ENCODE assay signal across 16 cellular contexts in genomic region chr6:106963544-106963943, GRCh38. TPM values are rescaled to one million over a fixed set of nuclear protein-coding genes. Genes with fewer than 3 reads are reported as not detected.
DNase-seq lines count a peak whose midpoint lies in the region; ATAC-seq and TF ChIP-seq lines count a peak whose summit lies in the region.
"Had no signal": no experiment of that assay in that cellular context is flagged by ENCODE, and none has a peak within 500 bp of the region (broad histone marks: within the 10 kb centered on the region; RNA-seq: fewer than 3 reads in every experiment).

No MANE protein-coding gene starts in this region.

- TF ChIP-seq POLR2A in tibial nerve (IDR thresholded peaks at IDR 0.05) (no peak), Peyer's patch (IDR thresholded peaks at IDR 0.05) (no peak)

- TF ChIP-seq CTCF in epithelial cell of proximal tubule (conservative IDR thresholded peaks at IDR 0.05; ENCODE audit: low read depth, low read length) (no peak), tibial nerve (IDR thresholded peaks at IDR 0.05) (no peak), Peyer's patch (IDR thresholded peaks at IDR 0.05) (no peak)

- H3K27ac ChIP-seq in tibial nerve = no peak overlapping the region
- no peak overlapping the region for H3K27ac ChIP-seq in Peyer's patch
- H3K27ac ChIP-seq: C4-2B had no signal

- 82 to 84% methylated on average over 4 of the region's 4 CpGs for WGBS in tibial nerve, 2 donors

- H3K4me3 ChIP-seq in epithelial cell of proximal tubule (ENCODE audit: low read depth, low read length) (no peak overlapping the region), tibial nerve (no peak overlapping the region), Peyer's patch (no peak overlapping the region)

- H3K9me3 ChIP-seq in tibial nerve (no peaks in the 10 kb centered on the region), Peyer's patch (no peaks in the 10 kb centered on the region)

- no peaks in the 10 kb centered on the region for H3K4me1 ChIP-seq in tibial nerve
- no peaks in the 10 kb centered on the region for H3K4me1 ChIP-seq in Peyer's patch

- no peaks in the 10 kb centered on the region for H3K36me3 ChIP-seq in tibial nerve
- no peaks in the 10 kb centered on the region for H3K36me3 ChIP-seq in Peyer's patch

- H3K27me3 ChIP-seq in tibial nerve = peaks cover 0 to 7% of the 10 kb centered on the region in 2 donors
- H3K27me3 ChIP-seq in Peyer's patch = no peaks in the 10 kb centered on the region

- ATAC-seq in HG03520 (IDR thresholded peaks at IDR 0.05; ENCODE audit: unreplicated experiment) (no peak), GM19324 (IDR thresholded peaks at IDR 0.05; ENCODE audit: low FRiP score, unreplicated experiment) (no peak)

- TF ChIP-seq EP300 in tibial nerve (IDR thresholded peaks at IDR 0.05) = no peak

- DNase-seq in NCI-H748 (lab: John Stamatoyannopoulos, UW; ENCODE audit: unreplicated experiment) (peak; percentile 30), NCI-H748 treated with DMSO at 0.1 percent for 48 hours (lab: John Stamatoyannopoulos, UW) (no peak), NCI-H2029 treated with DMSO at 0.1 percent for 48 hours (lab: John Stamatoyannopoulos, UW) (peak; percentile 95), epithelial cell of proximal tubule (ENCODE audit: low read depth) (peak; percentile 66), tibial nerve (ENCODE audit: low spot score in 2 of 2) (no peak), Peyer's patch (no peak)
- DNase-seq: DND-41, GDM1, IMR-90, NCI-H1436, NCI-H2081 treated with DMSO at 0.1 percent for 48 hours, NCI-H510A, Right ventricle myocardium superior had no signal

RNA-seq across cellular contexts. Expression of gene CD24, which starts 11.0 kb away (rescaled TPM):
- total RNA-seq in epithelial cell of proximal tubule (679 and 1,068 TPM in 2 replicates), tibial nerve (1 to 10 TPM in 2 of 4 donors, under 1 TPM in 1, not detected in 1; 0.66 to 5.9 (median 2.4) TPM), Peyer's patch (100 to 1,000 TPM in 1 of 4 donors, 10 to 100 TPM in 3; 38.9 to 119 (median 68.9) TPM)

Comparison
In these comparisons a context has a peak if more than half of its experiments do, and no peak if none do; other contexts are left out.
1. DNase-seq: peak in NCI-H748 (single experiment), NCI-H2029 treated with DMSO at 0.1 percent for 48 hours (single experiment) and epithelial cell of proximal tubule (single experiment); none in NCI-H748 treated with DMSO at 0.1 percent for 48 hours (single experiment), tibial nerve (0 of 2) and Peyer's patch (0 of 3).